ENCODE assay signal across 1 cellular context in genomic region chr12:93002278-93003054, GRCh38.
TF ChIP-seq lines count a peak whose summit lies in the region.

No MANE protein-coding gene starts in this region.

TF ChIP-seq in K562, 482 proteins besides CTCF, POLR2A, EP300 and RAD21 (continued from another document and continues in another):
- TF ChIP-seq PYGO2 (tag; IDR thresholded peaks at IDR 0.05) (no peak), HNRNPK (IDR thresholded peaks at IDR 0.05; ENCODE audit: low read depth, low read length, poor library complexity, severe bottlenecking) (no peak), TRIM24 (IDR thresholded peaks at IDR 0.05) (peak in 1 of 2 experiments; percentile 22; a peak in 1 of 4 replicates), ZNF395 (CRISPR knock-in tag; IDR thresholded peaks at IDR 0.05) (no peak), MIER1 (IDR thresholded peaks at IDR 0.05; ENCODE audit: low read depth) (no peak), UBTF (IDR thresholded peaks at IDR 0.05; ENCODE audit: borderline replicate concordance in 1 of 2, low read depth in 2 of 2, low read length in 2 of 2) (no peak), ZSCAN32 (CRISPR knock-in tag; IDR thresholded peaks at IDR 0.05) (no peak), ATF1 (CRISPR knock-in tag; IDR thresholded peaks at IDR 0.05) (no peak), ATF1 (tag; IDR thresholded peaks at IDR 0.05) (no peak), ZBTB26 (CRISPR knock-in tag; IDR thresholded peaks at IDR 0.05) (no peak), CHCHD3 (CRISPR knock-in tag; IDR thresholded peaks at IDR 0.05) (no peak), ZNF699 (CRISPR knock-in tag; IDR thresholded peaks at IDR 0.05; ENCODE audit: insufficient replicate concordance) (no peak), MXD1 (CRISPR knock-in tag; IDR thresholded peaks at IDR 0.05; ENCODE audit: borderline replicate concordance, poor library complexity, severe bottlenecking) (no peak), DMBX1 (CRISPR knock-in tag; IDR thresholded peaks at IDR 0.05; ENCODE audit: borderline replicate concordance) (no peak), EWSR1 (IDR thresholded peaks at IDR 0.05; ENCODE audit: borderline replicate concordance, low read depth, partially characterized antibody) (no peak), WHSC1 (IDR thresholded peaks at IDR 0.05; ENCODE audit: low read length) (no peak), PBX2 (CRISPR knock-in tag; IDR thresholded peaks at IDR 0.05; ENCODE audit: low read depth) (no peak), PBX2 (tag; conservative IDR thresholded peaks at IDR 0.05; ENCODE audit: low read depth) (0 out of 2 replicates have a peak, but pooled peaks have one; percentile 18), PTTG1 (tag; IDR thresholded peaks at IDR 0.05; ENCODE audit: low read depth) (no peak), IFI16 (CRISPR knock-in tag; IDR thresholded peaks at IDR 0.05) (no peak), ZNF263 (CRISPR knock-in tag; IDR thresholded peaks at IDR 0.05; ENCODE audit: borderline replicate concordance) (no peak), STAT6 (CRISPR knock-in tag; IDR thresholded peaks at IDR 0.05) (no peak), RFX7 (CRISPR knock-in tag; IDR thresholded peaks at IDR 0.05) (no peak), SMARCE1 (IDR thresholded peaks at IDR 0.05) (0 out of 2 replicates have a peak, but pooled peaks have one; percentile 47), ZHX1 (conservative IDR thresholded peaks at IDR 0.05; ENCODE audit: low read length) (no peak), STAT5A (IDR thresholded peaks at IDR 0.05; ENCODE audit: borderline replicate concordance, low read length) (peak; percentile 38; the same call in 1 of the 2 replicates), BHLHE40 (IDR thresholded peaks at IDR 0.05; ENCODE audit: low read length) (no peak), CHD4 (IDR thresholded peaks at IDR 0.05; ENCODE audit: insufficient read depth, insufficient replicate concordance, low read depth, low read length, poor library complexity, severe bottlenecking) (no peak), ZNF280B (CRISPR knock-in tag; IDR thresholded peaks at IDR 0.05) (no peak), FOXP1 (CRISPR knock-in tag; IDR thresholded peaks at IDR 0.05) (no peak), ZNF75A (CRISPR knock-in tag; IDR thresholded peaks at IDR 0.05) (no peak), RBM39 (optimal IDR thresholded peaks at IDR 0.05; ENCODE audit: low read depth, low read length) (no peak), GTF2B (IDR thresholded peaks at IDR 0.05; ENCODE audit: extremely low read depth, insufficient read length) (no peak), TFE3 (CRISPR knock-in tag; IDR thresholded peaks at IDR 0.05) (no peak), HDAC1 (IDR thresholded peaks at IDR 0.05) (peak in 1 of 2 experiments; percentile 76; a peak in 2 of 4 replicates)
